8 cellular contexts compared by ENCODE assay signal in genomic region chr5:140546851-140547507, GRCh38. TPM values are rescaled to one million over a fixed set of nuclear protein-coding genes. Genes with fewer than 3 reads are reported as not detected.
A peak's percentile ranks its signal among the peaks of the same experiment; 100 is the strongest.
DNase-seq lines count a peak whose midpoint lies in the region; ATAC-seq and TF ChIP-seq lines count a peak whose summit lies in the region.

No MANE protein-coding gene starts in this region.

- H3K36me3 ChIP-seq in CD8-positive, alpha-beta T cell (ENCODE audit: insufficient read depth, low read length): peaks cover 14% of the 10 kb centered on the region
- H3K36me3 ChIP-seq in NT2/D1 (ENCODE audit: insufficient read depth, insufficient read length, low read length): peaks cover 43% of the 10 kb centered on the region
- H3K36me3 ChIP-seq in osteoblast (ENCODE audit: insufficient read depth, low read length): peaks cover 44% of the 10 kb centered on the region
- peaks cover 21% of the 10 kb centered on the region for H3K36me3 ChIP-seq in H7 (replicated peaks; ENCODE audit: control insufficient read depth, insufficient read depth, low read length)

- peak overlapping the region; percentile 98 for H3K27ac Mint-ChIP-seq in CD8-positive, alpha-beta T cell

- no peak for DNase-seq in CD8-positive, alpha-beta T cell
- no peak for DNase-seq in NT2/D1 (ENCODE audit: low read depth, low spot score)
- DNase-seq in osteoblast (ENCODE audit: insufficient read length, low spot score, missing footprints): peak; percentile 68
- no peak for DNase-seq in H7
- DNase-seq in NCI-H1436 treated with DMSO at 0.1 percent for 48 hours (lab: John Stamatoyannopoulos, UW): no peak
- DNase-seq in NCI-H524 treated with DMSO at 0.1 percent for 48 hours (lab: John Stamatoyannopoulos, UW): no peak

- H3K4me2 ChIP-seq in osteoblast (ENCODE audit: insufficient read depth, low read length): peak overlapping the region; percentile 84

- H4K20me1 ChIP-seq in osteoblast (ENCODE audit: insufficient read depth, low read length): peaks cover 11% of the 10 kb centered on the region

- intact Hi-C loops in CD8-positive, alpha-beta T cell (cut with DNase I, micrococcal nuclease): loop anchor here (1.0 to 5.0 kb wide), 7 partner anchors 10 to 164 kb away; partner anchors contain the start of genes APBB3 (in 2 of the 2), SLC35A4 (in 2 of the 2), ANKHD1 (in 1 of the 2) and HARS1 (in 1 of the 2)

- no peak for ATAC-seq in CD8-positive, alpha-beta T cell
- ATAC-seq in esophagus mucosa (peak; percentile 8), GM19324 (IDR thresholded peaks at IDR 0.05; ENCODE audit: low FRiP score, unreplicated experiment) (no peak)

- H3K9me3 ChIP-seq in CD8-positive, alpha-beta T cell (ENCODE audit: low read length): no peaks in the 10 kb centered on the region
- H3K9me3 ChIP-seq in NT2/D1 (ENCODE audit: insufficient read depth, low read length): no peaks in the 10 kb centered on the region
- H3K9me3 ChIP-seq in osteoblast (ENCODE audit: low read depth, low read length): no peaks in the 10 kb centered on the region

- CTCF ChIA-PET in CD8-positive, alpha-beta T cell (lab: Charles Lee): interaction anchor here (0.7 to 3.9 kb wide), 13 partner anchors 9 to 117 kb away, joined by 3 to 16 read pairs (median 7); partner anchors contain the start of genes CD14, IK, NDUFA2 and SRA1

- H3K36me3 Mint-ChIP-seq in CD8-positive, alpha-beta T cell: peaks cover 51% of the 10 kb centered on the region

- H3K27me3 Mint-ChIP-seq in CD8-positive, alpha-beta T cell (ENCODE audit: low read depth): no peaks in the 10 kb centered on the region

- no peak overlapping the region for H3K9ac ChIP-seq in NT2/D1 (ENCODE audit: insufficient read length, low read depth)

- H3K27me3 ChIP-seq in CD8-positive, alpha-beta T cell (ENCODE audit: insufficient read depth, low read length): no peaks in the 10 kb centered on the region
- no peaks in the 10 kb centered on the region for H3K27me3 ChIP-seq in NT2/D1 (ENCODE audit: insufficient read depth, insufficient read length)
- no peaks in the 10 kb centered on the region for H3K27me3 ChIP-seq in osteoblast (ENCODE audit: insufficient read depth, low read length)
- no peaks in the 10 kb centered on the region for H3K27me3 ChIP-seq in H7 (ENCODE audit: control insufficient read depth, insufficient read depth, low read length)

- TF ChIP-seq CTCF in CD8-positive, alpha-beta T cell (IDR thresholded peaks at IDR 0.05): no peak
- no peak for TF ChIP-seq CTCF in osteoblast (IDR thresholded peaks at IDR 0.05; ENCODE audit: extremely low read depth, low read depth, low read length)

- POLR2A ChIA-PET in CD8-positive, alpha-beta T cell (lab: Charles Lee): interaction anchor here (0.6 to 4.4 kb wide), 19 partner anchors 9 to 164 kb away, joined by 3 to 42 read pairs (median 6); partner anchors contain the start of genes ANKHD1, APBB3, CD14 and HARS1

- peaks cover 31% of the 10 kb centered on the region for H3K4me1 Mint-ChIP-seq in CD8-positive, alpha-beta T cell (ENCODE audit: low read depth)

- peaks cover 21% of the 10 kb centered on the region for H3K4me1 ChIP-seq in CD8-positive, alpha-beta T cell (ENCODE audit: insufficient read depth, low read length)
- H3K4me1 ChIP-seq in NT2/D1 (ENCODE audit: insufficient read depth, insufficient read length) (no peaks in the 10 kb centered on the region), osteoblast (ENCODE audit: insufficient read depth, low read length) (peaks cover 13% of the 10 kb centered on the region)

- peaks cover 22% of the 10 kb centered on the region for H3K79me2 ChIP-seq in osteoblast (ENCODE audit: insufficient read depth, low read length)

- no peaks in the 10 kb centered on the region for H3K9me3 Mint-ChIP-seq in CD8-positive, alpha-beta T cell

- peak overlapping the region; percentile 96 for H3K27ac ChIP-seq in CD8-positive, alpha-beta T cell (ENCODE audit: low read depth, low read length)
- peak overlapping the region; percentile 85 for H3K27ac ChIP-seq in osteoblast (ENCODE audit: low read depth, low read length)

- H3K4me3 ChIP-seq in CD8-positive, alpha-beta T cell (ENCODE audit: low read depth, low read length): peak overlapping the region; percentile 96
- H3K4me3 ChIP-seq in NT2/D1 (ENCODE audit: insufficient read length, low read depth): peak overlapping the region; percentile 33
- peak overlapping the region; percentile 70 for H3K4me3 ChIP-seq in osteoblast (ENCODE audit: insufficient read depth, low read length)
- no peak overlapping the region for H3K4me3 ChIP-seq in H7 (ENCODE audit: insufficient read depth, low read depth, low read length)

- peak overlapping the region; percentile 90 for H3K4me3 Mint-ChIP-seq in CD8-positive, alpha-beta T cell

- no peak overlapping the region for H2AFZ ChIP-seq in osteoblast (ENCODE audit: low read length)

RNA-seq across cellular contexts. Expression of gene EIF4EBP3, which starts 0.5 kb away (rescaled TPM):
- total RNA-seq in CD8-positive, alpha-beta T cell: 10 to 100 TPM; 10.6 to 13.7 TPM
- total RNA-seq in esophagus mucosa: 20.7 TPM
- 3.8 and 4.7 TPM in 2 replicates for total RNA-seq in osteoblast
- total RNA-seq in H7 (2014; rRNA removed; shearing (Covaris generic)): 0.28 and 2.2 TPM in 2 replicates

RNA-seq across cellular contexts. Expression of gene SRA1, which starts 10.3 kb away (rescaled TPM):
- 10 to 100 TPM; 33.7 to 37.2 TPM for total RNA-seq in CD8-positive, alpha-beta T cell
- total RNA-seq in esophagus mucosa (28.6 TPM), osteoblast (28.2 and 35.7 TPM in 2 replicates)
- total RNA-seq in H7 (2014; rRNA removed; shearing (Covaris generic)): 26.7 and 36.4 TPM in 2 replicates

RNA-seq across cellular contexts. Expression of gene APBB3, which starts 17.4 kb away (rescaled TPM):
- 10 to 100 TPM; 51.0 to 51.7 TPM for total RNA-seq in CD8-positive, alpha-beta T cell
- total RNA-seq in esophagus mucosa (5.2 TPM), osteoblast (19.7 and 24.2 TPM in 2 replicates)
- total RNA-seq in H7 (2014; rRNA removed; shearing (Covaris generic)): 9.2 and 24.0 TPM in 2 replicates

RNA-seq across cellular contexts. Expression of gene SLC35A4, which starts 17.6 kb away (rescaled TPM):
- 10 to 100 TPM; 14.8 to 19.4 TPM for total RNA-seq in CD8-positive, alpha-beta T cell
- total RNA-seq in esophagus mucosa (52.4 TPM), osteoblast (17.4 and 20.6 TPM in 2 replicates)
- 22.6 and 31.7 TPM in 2 replicates for total RNA-seq in H7 (2014; rRNA removed; shearing (Covaris generic))
